In the genomic region with DNA sequence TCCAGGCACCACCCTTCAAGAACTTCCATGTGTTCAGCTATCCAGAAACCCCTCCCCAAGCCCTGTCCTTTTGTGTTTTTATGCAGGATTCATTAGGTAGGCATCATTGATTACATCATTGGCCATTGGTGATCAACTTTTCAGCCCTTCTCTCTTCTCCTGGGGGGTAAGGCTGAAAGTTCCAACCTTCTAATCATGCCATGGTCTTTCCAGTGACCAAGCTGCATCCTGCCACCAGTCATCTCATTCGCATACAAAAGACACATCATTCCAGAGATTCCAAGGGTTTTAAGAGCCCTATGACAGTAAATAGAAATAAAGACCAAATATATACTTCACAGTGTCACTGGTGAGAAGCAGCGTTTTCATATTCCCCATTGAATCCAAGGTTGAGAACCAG, we compare ENCODE assay signal across 2 cellular contexts.
TF ChIP-seq lines count a peak whose summit lies in the region.

No MANE protein-coding gene starts in this region.

TF ChIP-seq in GM23338, 12 proteins besides CTCF, POLR2A, EP300 and RAD21 (continued from another document):
- TF ChIP-seq ZNF114 (CRISPR knock-in tag; IDR thresholded peaks at IDR 0.05), result peak; percentile 10; the same call in 1 of the 2 replicates
- no peak for TF ChIP-seq EZH2phosphoT487 (IDR thresholded peaks at IDR 0.05; ENCODE audit: unreplicated experiment)
- TF ChIP-seq, protein P1, sequence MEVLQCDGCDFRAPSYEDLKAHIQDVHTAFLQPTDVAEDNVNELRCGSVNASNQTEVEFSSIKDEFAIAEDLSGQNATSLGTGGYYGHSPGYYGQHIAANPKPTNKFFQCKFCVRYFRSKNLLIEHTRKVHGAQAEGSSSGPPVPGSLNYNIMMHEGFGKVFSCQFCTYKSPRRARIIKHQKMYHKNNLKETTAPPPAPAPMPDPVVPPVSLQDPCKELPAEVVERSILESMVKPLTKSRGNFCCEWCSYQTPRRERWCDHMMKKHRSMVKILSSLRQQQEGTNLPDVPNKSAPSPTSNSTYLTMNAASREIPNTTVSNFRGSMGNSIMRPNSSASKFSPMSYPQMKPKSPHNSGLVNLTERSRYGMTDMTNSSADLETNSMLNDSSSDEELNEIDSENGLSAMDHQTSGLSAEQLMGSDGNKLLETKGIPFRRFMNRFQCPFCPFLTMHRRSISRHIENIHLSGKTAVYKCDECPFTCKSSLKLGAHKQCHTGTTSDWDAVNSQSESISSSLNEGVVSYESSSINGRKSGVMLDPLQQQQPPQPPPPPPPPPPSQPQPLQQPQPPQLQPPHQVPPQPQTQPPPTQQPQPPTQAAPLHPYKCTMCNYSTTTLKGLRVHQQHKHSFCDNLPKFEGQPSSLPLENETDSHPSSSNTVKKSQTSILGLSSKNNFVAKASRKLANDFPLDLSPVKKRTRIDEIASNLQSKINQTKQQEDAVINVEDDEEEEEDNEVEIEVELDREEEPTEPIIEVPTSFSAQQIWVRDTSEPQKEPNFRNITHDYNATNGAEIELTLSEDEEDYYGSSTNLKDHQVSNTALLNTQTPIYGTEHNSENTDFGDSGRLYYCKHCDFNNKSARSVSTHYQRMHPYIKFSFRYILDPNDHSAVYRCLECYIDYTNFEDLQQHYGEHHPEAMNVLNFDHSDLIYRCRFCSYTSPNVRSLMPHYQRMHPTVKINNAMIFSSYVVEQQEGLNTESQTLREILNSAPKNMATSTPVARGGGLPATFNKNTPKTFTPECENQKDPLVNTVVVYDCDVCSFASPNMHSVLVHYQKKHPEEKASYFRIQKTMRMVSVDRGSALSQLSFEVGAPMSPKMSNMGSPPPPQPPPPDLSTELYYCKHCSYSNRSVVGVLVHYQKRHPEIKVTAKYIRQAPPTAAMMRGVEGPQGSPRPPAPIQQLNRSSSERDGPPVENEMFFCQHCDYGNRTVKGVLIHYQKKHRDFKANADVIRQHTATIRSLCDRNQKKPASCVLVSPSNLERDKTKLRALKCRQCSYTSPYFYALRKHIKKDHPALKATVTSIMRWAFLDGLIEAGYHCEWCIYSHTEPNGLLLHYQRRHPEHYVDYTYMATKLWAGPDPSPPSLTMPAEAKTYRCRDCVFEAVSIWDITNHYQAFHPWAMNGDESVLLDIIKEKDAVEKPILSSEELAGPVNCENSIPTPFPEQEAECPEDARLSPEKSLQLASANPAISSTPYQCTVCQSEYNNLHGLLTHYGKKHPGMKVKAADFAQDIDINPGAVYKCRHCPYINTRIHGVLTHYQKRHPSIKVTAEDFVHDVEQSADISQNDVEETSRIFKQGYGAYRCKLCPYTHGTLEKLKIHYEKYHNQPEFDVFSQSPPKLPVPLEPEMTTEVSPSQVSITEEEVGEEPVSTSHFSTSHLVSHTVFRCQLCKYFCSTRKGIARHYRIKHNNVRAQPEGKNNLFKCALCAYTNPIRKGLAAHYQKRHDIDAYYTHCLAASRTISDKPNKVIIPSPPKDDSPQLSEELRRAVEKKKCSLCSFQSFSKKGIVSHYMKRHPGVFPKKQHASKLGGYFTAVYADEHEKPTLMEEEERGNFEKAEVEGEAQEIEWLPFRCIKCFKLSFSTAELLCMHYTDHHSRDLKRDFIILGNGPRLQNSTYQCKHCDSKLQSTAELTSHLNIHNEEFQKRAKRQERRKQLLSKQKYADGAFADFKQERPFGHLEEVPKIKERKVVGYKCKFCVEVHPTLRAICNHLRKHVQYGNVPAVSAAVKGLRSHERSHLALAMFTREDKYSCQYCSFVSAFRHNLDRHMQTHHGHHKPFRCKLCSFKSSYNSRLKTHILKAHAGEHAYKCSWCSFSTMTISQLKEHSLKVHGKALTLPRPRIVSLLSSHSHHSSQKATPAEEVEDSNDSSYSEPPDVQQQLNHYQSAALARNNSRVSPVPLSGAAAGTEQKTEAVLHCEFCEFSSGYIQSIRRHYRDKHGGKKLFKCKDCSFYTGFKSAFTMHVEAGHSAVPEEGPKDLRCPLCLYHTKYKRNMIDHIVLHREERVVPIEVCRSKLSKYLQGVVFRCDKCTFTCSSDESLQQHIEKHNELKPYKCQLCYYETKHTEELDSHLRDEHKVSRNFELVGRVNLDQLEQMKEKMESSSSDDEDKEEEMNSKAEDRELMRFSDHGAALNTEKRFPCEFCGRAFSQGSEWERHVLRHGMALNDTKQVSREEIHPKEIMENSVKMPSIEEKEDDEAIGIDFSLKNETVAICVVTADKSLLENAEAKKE (CRISPR knock-in tag; IDR thresholded peaks at IDR 0.05), result peak; percentile 80
- TF ChIP-seq, protein P2, sequence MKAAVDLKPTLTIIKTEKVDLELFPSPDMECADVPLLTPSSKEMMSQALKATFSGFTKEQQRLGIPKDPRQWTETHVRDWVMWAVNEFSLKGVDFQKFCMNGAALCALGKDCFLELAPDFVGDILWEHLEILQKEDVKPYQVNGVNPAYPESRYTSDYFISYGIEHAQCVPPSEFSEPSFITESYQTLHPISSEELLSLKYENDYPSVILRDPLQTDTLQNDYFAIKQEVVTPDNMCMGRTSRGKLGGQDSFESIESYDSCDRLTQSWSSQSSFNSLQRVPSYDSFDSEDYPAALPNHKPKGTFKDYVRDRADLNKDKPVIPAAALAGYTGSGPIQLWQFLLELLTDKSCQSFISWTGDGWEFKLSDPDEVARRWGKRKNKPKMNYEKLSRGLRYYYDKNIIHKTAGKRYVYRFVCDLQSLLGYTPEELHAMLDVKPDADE (IDR thresholded peaks at IDR 0.05), result no peak
- TF ChIP-seq NANOG (IDR thresholded peaks at IDR 0.05; ENCODE audit: borderline replicate concordance), result no peak
- no peak for TF ChIP-seq EZH2 (IDR thresholded peaks at IDR 0.05; ENCODE audit: low read depth, unreplicated experiment)
- TF ChIP-seq, protein P3, sequence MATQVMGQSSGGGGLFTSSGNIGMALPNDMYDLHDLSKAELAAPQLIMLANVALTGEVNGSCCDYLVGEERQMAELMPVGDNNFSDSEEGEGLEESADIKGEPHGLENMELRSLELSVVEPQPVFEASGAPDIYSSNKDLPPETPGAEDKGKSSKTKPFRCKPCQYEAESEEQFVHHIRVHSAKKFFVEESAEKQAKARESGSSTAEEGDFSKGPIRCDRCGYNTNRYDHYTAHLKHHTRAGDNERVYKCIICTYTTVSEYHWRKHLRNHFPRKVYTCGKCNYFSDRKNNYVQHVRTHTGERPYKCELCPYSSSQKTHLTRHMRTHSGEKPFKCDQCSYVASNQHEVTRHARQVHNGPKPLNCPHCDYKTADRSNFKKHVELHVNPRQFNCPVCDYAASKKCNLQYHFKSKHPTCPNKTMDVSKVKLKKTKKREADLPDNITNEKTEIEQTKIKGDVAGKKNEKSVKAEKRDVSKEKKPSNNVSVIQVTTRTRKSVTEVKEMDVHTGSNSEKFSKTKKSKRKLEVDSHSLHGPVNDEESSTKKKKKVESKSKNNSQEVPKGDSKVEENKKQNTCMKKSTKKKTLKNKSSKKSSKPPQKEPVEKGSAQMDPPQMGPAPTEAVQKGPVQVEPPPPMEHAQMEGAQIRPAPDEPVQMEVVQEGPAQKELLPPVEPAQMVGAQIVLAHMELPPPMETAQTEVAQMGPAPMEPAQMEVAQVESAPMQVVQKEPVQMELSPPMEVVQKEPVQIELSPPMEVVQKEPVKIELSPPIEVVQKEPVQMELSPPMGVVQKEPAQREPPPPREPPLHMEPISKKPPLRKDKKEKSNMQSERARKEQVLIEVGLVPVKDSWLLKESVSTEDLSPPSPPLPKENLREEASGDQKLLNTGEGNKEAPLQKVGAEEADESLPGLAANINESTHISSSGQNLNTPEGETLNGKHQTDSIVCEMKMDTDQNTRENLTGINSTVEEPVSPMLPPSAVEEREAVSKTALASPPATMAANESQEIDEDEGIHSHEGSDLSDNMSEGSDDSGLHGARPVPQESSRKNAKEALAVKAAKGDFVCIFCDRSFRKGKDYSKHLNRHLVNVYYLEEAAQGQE (IDR thresholded peaks at IDR 0.05; ENCODE audit: unreplicated experiment), result no peak
- TF ChIP-seq JUNB (IDR thresholded peaks at IDR 0.05; ENCODE audit: unreplicated experiment), result no peak
- TF ChIP-seq POLR2AphosphoS5 (IDR thresholded peaks at IDR 0.05; ENCODE audit: low read depth), result no peak

TF ChIP-seq in neural cell, 6 proteins besides CTCF, POLR2A, EP300 and RAD21 (continued from another document):
- TF ChIP-seq SMC3 (conservative IDR thresholded peaks at IDR 0.05; ENCODE audit: poor library complexity) (no peak), POLR2AphosphoS5 (IDR thresholded peaks at IDR 0.05) (no peak)
- TF ChIP-seq, protein P3 (IDR thresholded peaks at IDR 0.05; ENCODE audit: borderline replicate concordance), result no peak
